Comparison of ENCODE assay signal across 17 cellular contexts in genomic region chr20:64234291-64234791, GRCh38. TPM values are rescaled to one million over a fixed set of nuclear protein-coding genes. Genes with fewer than 3 reads are reported as not detected.
DNase-seq lines count a peak whose midpoint lies in the region; ATAC-seq, FAIRE-seq and TF ChIP-seq lines count a peak whose summit lies in the region.
"Had no signal": no experiment of that assay in that cellular context is flagged by ENCODE, and none has a peak within 500 bp of the region (broad histone marks: within the 10 kb centered on the region; RNA-seq: fewer than 3 reads in every experiment).

No MANE protein-coding gene starts in this region.

- intact Hi-C loops in kidney (cut with DNase I) (no loop called here), posterior vena cava (cut with DNase I) (no loop called here), uterus (cut with DNase I; ENCODE audit: low total_unique reads) (no loop called here)

- no peak for FAIRE-seq in kidney (lab: Jason Lieb, UNC)

- H3K36me3 ChIP-seq in RWPE2 (ENCODE audit: low read depth) (no peaks in the 10 kb centered on the region), kidney (ENCODE audit: control insufficient read depth in 1 of 2, insufficient read depth in 2 of 2, low read length in 2 of 2) (no peaks in the 10 kb centered on the region), uterus (no peaks in the 10 kb centered on the region)

- H3K27me3 Mint-ChIP-seq in glutamatergic neuron (ENCODE audit: unreplicated experiment), result peaks cover 26% of the 10 kb centered on the region
- H3K27me3 Mint-ChIP-seq: CD4-positive, CD25-positive, alpha-beta regulatory T cell had no signal

- H3K4me1 ChIP-seq in RWPE2 (ENCODE audit: insufficient read depth, poor library complexity, severe bottlenecking) (no peaks in the 10 kb centered on the region), kidney (ENCODE audit: control insufficient read depth in 1 of 2, insufficient read depth in 1 of 2, low read depth in 1 of 2, low read length in 2 of 2) (no peaks in the 10 kb centered on the region), uterus (no peaks in the 10 kb centered on the region)

- no peak for ATAC-seq in RWPE2 (ENCODE audit: low read depth)
- no peak for ATAC-seq in HG02981 (IDR thresholded peaks at IDR 0.05; ENCODE audit: unreplicated experiment)
- ATAC-seq in GM18873 (IDR thresholded peaks at IDR 0.05; ENCODE audit: low FRiP score, unreplicated experiment), result no peak
- ATAC-seq: PC-3 had no signal

- H3K9me3 ChIP-seq in RWPE2 (ENCODE audit: severe bottlenecking) (no peaks in the 10 kb centered on the region), kidney (ENCODE audit: control insufficient read depth in 1 of 2, low read length in 2 of 2) (no peaks in the 10 kb centered on the region), uterus (no peaks in the 10 kb centered on the region)

- H3K9me3 Mint-ChIP-seq in glutamatergic neuron (ENCODE audit: unreplicated experiment), result peaks cover 26% of the 10 kb centered on the region
- H3K9me3 Mint-ChIP-seq: CD4-positive, CD25-positive, alpha-beta regulatory T cell had no signal

- no peak for TF ChIP-seq POLR2A in uterus (IDR thresholded peaks at IDR 0.05)

- H3K4me1 Mint-ChIP-seq in glutamatergic neuron (ENCODE audit: low read depth, unreplicated experiment), result peaks cover 2% of the 10 kb centered on the region

- TF ChIP-seq CTCF in RWPE2 (IDR thresholded peaks at IDR 0.05; ENCODE audit: poor library complexity, severe bottlenecking) (no peak), glutamatergic neuron (IDR thresholded peaks at IDR 0.05; ENCODE audit: partially characterized antibody, unreplicated experiment) (no peak), kidney (IDR thresholded peaks at IDR 0.05; ENCODE audit: borderline replicate concordance, extremely low read depth, insufficient read depth) (no peak), uterus (IDR thresholded peaks at IDR 0.05) (no peak)

- H3K9ac ChIP-seq in kidney (ENCODE audit: low read length in 2 of 2), result no peak overlapping the region

- H3K36me3 Mint-ChIP-seq in glutamatergic neuron (ENCODE audit: unreplicated experiment), result peaks cover 22% of the 10 kb centered on the region
- H3K36me3 Mint-ChIP-seq: CD4-positive, CD25-positive, alpha-beta regulatory T cell had no signal

- H3K27ac ChIP-seq in RWPE2 (ENCODE audit: poor library complexity, severe bottlenecking), result no peak overlapping the region
- no peak overlapping the region for H3K27ac ChIP-seq in kidney (ENCODE audit: low read depth in 2 of 2, low read length in 2 of 2)
- H3K27ac ChIP-seq in uterus, result no peak overlapping the region
- H3K27ac ChIP-seq: RWPE1 had no signal

- H3K27me3 ChIP-seq in RWPE2 (ENCODE audit: insufficient read depth, poor library complexity, severe bottlenecking), result no peaks in the 10 kb centered on the region
- no peaks in the 10 kb centered on the region for H3K27me3 ChIP-seq in uterus

- no peak overlapping the region for H3K27ac Mint-ChIP-seq in glutamatergic neuron (ENCODE audit: unreplicated experiment)

- peak; percentile 77 for DNase-seq in RWPE2 (ENCODE audit: low spot score)
- peak; percentile 7 for DNase-seq in glutamatergic neuron
- DNase-seq in kidney, result peak; percentile 49
- peak; percentile 61 for DNase-seq in posterior vena cava (ENCODE audit: low spot score)
- no peak for DNase-seq in uterus
- DNase-seq: CD4-positive, CD25-positive, alpha-beta regulatory T cell; DMS79 treated with DMSO at 0.1 percent for 48 hours; GOT3; KBM-7; NCI-H1417 treated with DMSO at 0.1 percent for 48 hours; NCI-H2029; NCI-H2171; NCI-H748 treated with DMSO at 0.1 percent for 48 hours; PC-3 had no signal

- no peak overlapping the region for H3K4me3 ChIP-seq in RWPE2 (ENCODE audit: severe bottlenecking)
- no peak overlapping the region for H3K4me3 ChIP-seq in kidney (ENCODE audit: low read length in 2 of 2)
- H3K4me3 ChIP-seq in uterus, result no peak overlapping the region

- H3K4me3 Mint-ChIP-seq in glutamatergic neuron (ENCODE audit: unreplicated experiment), result no peak overlapping the region
- H3K4me3 Mint-ChIP-seq: CD4-positive, CD25-positive, alpha-beta regulatory T cell had no signal

RNA-seq across cellular contexts. Expression of gene PCMTD2, which starts 21.2 kb away (rescaled TPM):
- total RNA-seq in glutamatergic neuron (ENCODE audit: unreplicated experiment) (82.4 TPM), kidney (53.8 TPM), posterior vena cava (10 to 100 TPM; 25.1 to 27.0 TPM), uterus (100 to 1,000 TPM in 1 of 4 donors, 10 to 100 TPM in 3; 50.5 to 162 (median 66.1) TPM)
- 25.0 TPM for polyA plus RNA-seq in kidney (ENCODE audit: insufficient read depth, low read depth, low replicate concordance)

Comparison
In these comparisons a context has a peak if more than half of its experiments do, and no peak if none do; other contexts are left out.
1. DNase-seq: peak in RWPE2 (single experiment), glutamatergic neuron (single experiment), kidney (single experiment) and posterior vena cava (single experiment); none in uterus (0 of 2).